Comparison of ENCODE assay signal across 24 cellular contexts in genomic region chr5:76494201-76494600, GRCh38.
"Had no signal": no experiment of that assay in that cellular context is flagged by ENCODE, and none has a peak within 500 bp of the region (broad histone marks: within the 10 kb centered on the region; RNA-seq: fewer than 3 reads in every experiment).

No MANE protein-coding gene starts in this region.

- H3K27ac ChIP-seq: epithelial cell of prostate, gastrocnemius medialis, heart left ventricle, hepatocyte, left ventricle myocardium inferior, lower lobe of right lung, prostate gland, right atrium auricular region, sigmoid colon, thyroid gland, vagina had no signal

- H3K36me3 ChIP-seq: gastrocnemius medialis, heart left ventricle, left ventricle myocardium inferior, lower lobe of right lung, prostate gland, right atrium auricular region, sigmoid colon, stomach, thyroid gland, vagina had no signal

- H3K4me3 ChIP-seq: gastrocnemius medialis, heart left ventricle, hepatocyte, left ventricle myocardium inferior, lower lobe of right lung, prostate gland, right atrium auricular region, sigmoid colon, stomach, thyroid gland, vagina had no signal

- H3K9me3 ChIP-seq: gastrocnemius medialis, heart left ventricle, left ventricle myocardium inferior, lower lobe of right lung, prostate gland, right atrium auricular region, sigmoid colon, stomach, thyroid gland, vagina had no signal

- DNase-seq: cortex of kidney; endodermal cell; foreskin fibroblast; gastrocnemius medialis; heart left ventricle; left cardiac atrium; left ventricle myocardium inferior; lower lobe of right lung; naive thymus-derived CD8-positive, alpha-beta T cell; nucleus accumbens; sigmoid colon; stimulated activated CD4-positive, alpha-beta T cell treated with anti-CD3 and anti-CD28 coated beads, Interleukin-2, amount 100 ng/mL, for 24 hours; stimulated activated CD4-positive, alpha-beta T cell treated with anti-CD3 and anti-CD28 coated beads, Interleukin-4, amount 100 ng/mL, for 24 hours; stimulated activated naive CD4-positive, alpha-beta T cell treated with Interleukin-2 at 50 U/mL for 16 hours; stomach; thyroid gland; trophoblast cell had no signal

- H3K4me3 Mint-ChIP-seq: endodermal cell; naive thymus-derived CD8-positive, alpha-beta T cell; stimulated activated effector memory CD8-positive, alpha-beta T cell treated with anti-CD3 and anti-CD28 coated beads, Interleukin-12 subunit alpha, Interleukin-12 subunit beta, amount 100 ng/mL, for 72 hours had no signal

- H3K27ac Mint-ChIP-seq: endodermal cell had no signal

- H3K27me3 ChIP-seq: gastrocnemius medialis, hepatocyte, right atrium auricular region, sigmoid colon, stomach, thyroid gland, vagina had no signal

- H3K9me3 Mint-ChIP-seq: endodermal cell; naive thymus-derived CD8-positive, alpha-beta T cell; stimulated activated effector memory CD8-positive, alpha-beta T cell treated with anti-CD3 and anti-CD28 coated beads, Interleukin-12 subunit alpha, Interleukin-12 subunit beta, amount 100 ng/mL, for 72 hours had no signal

- H3K27me3 Mint-ChIP-seq: naive thymus-derived CD8-positive, alpha-beta T cell had no signal

- H3K4me1 ChIP-seq: gastrocnemius medialis, heart left ventricle, left ventricle myocardium inferior, lower lobe of right lung, prostate gland, right atrium auricular region, sigmoid colon, vagina had no signal

- ATAC-seq: esophagus mucosa; gastrocnemius medialis; heart left ventricle; left cardiac atrium; lower lobe of right lung; naive thymus-derived CD8-positive, alpha-beta T cell; stimulated activated effector memory CD8-positive, alpha-beta T cell treated with anti-CD3 and anti-CD28 coated beads, Interleukin-12 subunit alpha, Interleukin-12 subunit beta, amount 100 ng/mL, for 72 hours had no signal
